Comparison of ENCODE assay signal across 26 cellular contexts in genomic region chr6:157217198-157217893, GRCh38.
"Had no signal": no experiment of that assay in that cellular context is flagged by ENCODE, and none has a peak within 500 bp of the region (broad histone marks: within the 10 kb centered on the region; RNA-seq: fewer than 3 reads in every experiment).

No MANE protein-coding gene starts in this region.

- FAIRE-seq: colon had no signal

- H3K4me3 ChIP-seq: breast epithelium, esophagus muscularis mucosa, heart right ventricle, left ventricle myocardium inferior, right atrium auricular region, upper lobe of left lung had no signal

- H3K27me3 Mint-ChIP-seq: central memory CD8-positive, alpha-beta T cell had no signal

- DNase-seq: activated CD4-positive, alpha-beta T cell treated with anti-CD3 and anti-CD28 coated beads, Interleukin-2, amount 50 U/mL, for 48 hours; activated gamma-delta T cell; activated naive CD4-positive, alpha-beta T cell treated with anti-CD3 and anti-CD28 coated beads, Interleukin-2, amount 10 ng/mL, durations not matched to agents 7 days and 5 days; activated naive CD8-positive, alpha-beta T cell treated with anti-CD3 and anti-CD28 coated beads, Interleukin-2, amount 50 U/mL, for 24 hours; amygdala; dermis blood vessel endothelial cell; effector CD4-positive, alpha-beta T cell; foreskin keratinocyte; left ventricle myocardium inferior; mammary epithelial cell; stimulated activated CD4-positive, alpha-beta T cell treated with anti-CD3 and anti-CD28 coated beads, Interleukin-12 subunit alpha, Interleukin-12 subunit beta, amount 100 ng/mL, for 4 hours; stimulated activated CD4-positive, alpha-beta T cell treated with anti-CD3 and anti-CD28 coated beads, Interleukin-4, amount 100 ng/mL, for 1 hour; stimulated activated naive CD8-positive, alpha-beta T cell treated with anti-CD3 and anti-CD28 coated beads, Interleukin-15, amount 100 ng/mL, for 72 hours; substantia nigra; T-helper 17 cell; T1000; WERI-Rb-1 had no signal

- H3K27ac Mint-ChIP-seq: activated naive CD4-positive, alpha-beta T cell treated with anti-CD3 and anti-CD28 coated beads, Interleukin-2, amount 10 ng/mL, durations not matched to agents 7 days and 5 days; activated naive CD8-positive, alpha-beta T cell treated with anti-CD3 and anti-CD28 coated beads, Interleukin-2, amount 50 U/mL, for 24 hours had no signal

- H3K36me3 ChIP-seq: breast epithelium, esophagus muscularis mucosa, heart right ventricle, left ventricle myocardium inferior, right atrium auricular region, upper lobe of left lung, WERI-Rb-1 had no signal

- ATAC-seq: activated naive CD8-positive, alpha-beta T cell treated with anti-CD3 and anti-CD28 coated beads, Interleukin-2, amount 50 U/mL, for 24 hours; foreskin keratinocyte; heart right ventricle; SK-N-SH treated with all-trans-retinoic acid at 6 μM for 48 hours; stimulated activated naive CD8-positive, alpha-beta T cell treated with anti-CD3 and anti-CD28 coated beads, Interleukin-15, amount 100 ng/mL, for 72 hours; T-helper 17 cell had no signal

- H3K9me3 Mint-ChIP-seq: activated naive CD4-positive, alpha-beta T cell treated with anti-CD3 and anti-CD28 coated beads, Interleukin-2, amount 10 ng/mL, durations not matched to agents 7 days and 5 days; activated naive CD8-positive, alpha-beta T cell treated with anti-CD3 and anti-CD28 coated beads, Interleukin-2, amount 50 U/mL, for 24 hours; activated T-helper 1 cell treated with anti-CD3 and anti-CD28 coated beads, Interleukin-12 subunit alpha, Interleukin-12 subunit beta, Interleukin-2, Interleukin-4 antibody, amounts not matched to agents 30 ng/mL and 10 ng/mL and 1 ng/mL, durations not matched to agents 14 hours and 24 hours and 36 hours; central memory CD8-positive, alpha-beta T cell; stimulated activated naive CD8-positive, alpha-beta T cell treated with anti-CD3 and anti-CD28 coated beads, Interleukin-15, amount 100 ng/mL, for 72 hours had no signal

- H3K9me3 ChIP-seq: breast epithelium, esophagus muscularis mucosa, heart right ventricle, left ventricle myocardium inferior, right atrium auricular region, upper lobe of left lung had no signal

- H3K27me3 ChIP-seq: breast epithelium, esophagus muscularis mucosa, foreskin keratinocyte, heart right ventricle, right atrium auricular region, upper lobe of left lung had no signal

- H3K27ac ChIP-seq: breast epithelium, esophagus muscularis mucosa, foreskin keratinocyte, heart right ventricle, left ventricle myocardium inferior, right atrium auricular region, upper lobe of left lung, WERI-Rb-1 had no signal

- H3K4me3 Mint-ChIP-seq: activated naive CD4-positive, alpha-beta T cell treated with anti-CD3 and anti-CD28 coated beads, Interleukin-2, amount 10 ng/mL, durations not matched to agents 7 days and 5 days; activated naive CD8-positive, alpha-beta T cell treated with anti-CD3 and anti-CD28 coated beads, Interleukin-2, amount 50 U/mL, for 24 hours; activated T-helper 1 cell treated with anti-CD3 and anti-CD28 coated beads, Interleukin-12 subunit alpha, Interleukin-12 subunit beta, Interleukin-2, Interleukin-4 antibody, amounts not matched to agents 30 ng/mL and 10 ng/mL and 1 ng/mL, durations not matched to agents 14 hours and 24 hours and 36 hours; central memory CD8-positive, alpha-beta T cell; stimulated activated naive CD8-positive, alpha-beta T cell treated with anti-CD3 and anti-CD28 coated beads, Interleukin-15, amount 100 ng/mL, for 72 hours; T-helper 17 cell had no signal
